28 cellular contexts compared by ENCODE assay signal in the genomic region with DNA sequence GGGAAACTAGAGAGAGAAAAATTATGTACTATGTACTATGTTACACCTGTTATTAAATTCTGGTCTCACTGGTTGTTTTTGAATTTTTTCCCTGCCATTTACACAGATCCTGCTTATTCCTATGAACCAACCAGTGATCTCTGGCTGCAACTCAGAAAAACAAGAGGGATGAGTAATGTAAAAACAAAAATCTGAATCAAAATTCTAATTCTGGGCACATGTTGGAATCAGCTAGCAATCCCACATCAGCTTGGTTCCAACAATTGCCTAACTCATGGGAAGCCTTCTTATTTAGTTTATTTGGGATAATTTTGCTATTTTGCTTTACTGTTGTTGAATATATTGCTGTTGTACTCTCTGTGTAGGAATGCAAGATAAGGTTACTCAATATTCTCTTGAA.
"Had no signal": no experiment of that assay in that cellular context is flagged by ENCODE, and none has a peak within 500 bp of the region (broad histone marks: within the 10 kb centered on the region; RNA-seq: fewer than 3 reads in every experiment).

No MANE protein-coding gene starts in this region.

- H3K27ac Mint-ChIP-seq: immature natural killer cell; naive thymus-derived CD8-positive, alpha-beta T cell; nephron; stimulated activated naive B cell treated with anti-CD40 and anti-IgM and Interleukin-4, amounts not matched to agents 10 μg/mL and 1 μg/mL and 100 μg/mL, for 72 hours; stimulated activated naive CD8-positive, alpha-beta T cell treated with anti-CD3 and anti-CD28 coated beads, Interleukin-15, Interleukin-2, amounts not matched to agents 100 ng/mL and 50 ng/mL, for 24 hours; type B pancreatic cell had no signal

- H3K4me1 ChIP-seq: left lung, lower lobe of right lung, pancreas, prostate gland, tibial nerve, uterus had no signal

- H3K27ac ChIP-seq: left lung, lower lobe of right lung, pancreas, prostate gland, skin epidermis, tibial nerve, uterus had no signal

- H3K4me1 Mint-ChIP-seq: immature natural killer cell; naive thymus-derived CD8-positive, alpha-beta T cell; nephron; neural crest cell; stimulated activated naive B cell treated with anti-CD40 and anti-IgM and Interleukin-4, amounts not matched to agents 10 μg/mL and 1 μg/mL and 100 μg/mL, for 72 hours had no signal

- H3K9me3 ChIP-seq: lower lobe of right lung, pancreas, prostate gland, uterus had no signal

- ATAC-seq: left colon; left lung; lower lobe of right lung; naive thymus-derived CD8-positive, alpha-beta T cell; pancreas; sciatic nerve; stimulated activated naive B cell treated with anti-CD40 and anti-IgM and Interleukin-4, amounts not matched to agents 10 μg/mL and 1 μg/mL and 100 μg/mL, for 72 hours had no signal

- H3K27me3 Mint-ChIP-seq: type B pancreatic cell had no signal

- H3K36me3 ChIP-seq: left lung, lower lobe of right lung, pancreas, prostate gland, tibial nerve, uterus had no signal

- DNase-seq: hypothalamus; immature natural killer cell; kidney; left colon; left lung; lower lobe of right lung; mammary epithelial cell; mesenchymal stem cell; naive thymus-derived CD8-positive, alpha-beta T cell; nucleus accumbens; pancreas; posterior cingulate gyrus; retina; stimulated activated CD4-positive, alpha-beta T cell treated with anti-CD3 and anti-CD28 coated beads, Interleukin-12 subunit alpha, Interleukin-12 subunit beta, amount 100 ng/mL, for 4 hours; stimulated activated CD4-positive, alpha-beta T cell treated with anti-CD3 and anti-CD28 coated beads, Interleukin-15, amount 100 ng/mL, for 24 hours; stimulated activated CD4-positive, alpha-beta T cell treated with anti-CD3 and anti-CD28 coated beads, Interleukin-2, amount 100 ng/mL, for 24 hours; stimulated activated CD4-positive, alpha-beta T cell treated with anti-CD3 and anti-CD28 coated beads, Interleukin-4, amount 100 ng/mL, for 1 hour; stimulated activated naive B cell treated with anti-CD40 and anti-IgM and Interleukin-4, amounts not matched to agents 10 μg/mL and 1 μg/mL and 100 μg/mL, for 72 hours; substantia nigra; uterus had no signal

- H3K27me3 ChIP-seq: left lung, pancreas, tibial nerve, uterus had no signal

- H3K4me3 Mint-ChIP-seq: immature natural killer cell; naive thymus-derived CD8-positive, alpha-beta T cell; nephron; neural crest cell; stimulated activated naive B cell treated with anti-CD40 and anti-IgM and Interleukin-4, amounts not matched to agents 10 μg/mL and 1 μg/mL and 100 μg/mL, for 72 hours; stimulated activated naive CD8-positive, alpha-beta T cell treated with anti-CD3 and anti-CD28 coated beads, Interleukin-15, Interleukin-2, amounts not matched to agents 100 ng/mL and 50 ng/mL, for 24 hours; type B pancreatic cell had no signal

- H3K4me3 ChIP-seq: left lung, lower lobe of right lung, pancreas, prostate gland, skin epidermis, tibial nerve, uterus had no signal
